8 cellular contexts compared by ENCODE assay signal in genomic region chr14:68794856-68795601, GRCh38. TPM values are rescaled to one million over a fixed set of nuclear protein-coding genes. Genes with fewer than 3 reads are reported as not detected.
DNase-seq lines count a peak whose midpoint lies in the region; ATAC-seq and TF ChIP-seq lines count a peak whose summit lies in the region.

No MANE protein-coding gene starts in this region.

- H3K9me3 Mint-ChIP-seq in activated T-helper 2 cell treated with anti-CD3 and anti-CD28 coated beads, Interferon-gamma antibody, Interleukin-2, Interleukin-4, amounts not matched to agents 10 μg/mL and 5 μg/mL and 100 μg/mL, durations not matched to agents 14 hours and 24 hours and 36 hours = peaks cover 6% of the 10 kb centered on the region
- peaks cover 4% of the 10 kb centered on the region for H3K9me3 Mint-ChIP-seq in neural crest cell

- no peaks in the 10 kb centered on the region for H3K27me3 Mint-ChIP-seq in activated T-helper 2 cell treated with anti-CD3 and anti-CD28 coated beads, Interferon-gamma antibody, Interleukin-2, Interleukin-4, amounts not matched to agents 10 μg/mL and 5 μg/mL and 100 μg/mL, durations not matched to agents 14 hours and 24 hours and 36 hours (ENCODE audit: low read depth)
- H3K27me3 Mint-ChIP-seq in neural crest cell (ENCODE audit: low read depth) = peaks cover 43% of the 10 kb centered on the region

- TF ChIP-seq CTCF in DOHH2 (IDR thresholded peaks at IDR 0.05; ENCODE audit: low read depth, low read length, poor library complexity, severe bottlenecking) = no peak
- no peak for TF ChIP-seq CTCF in foreskin fibroblast (IDR thresholded peaks at IDR 0.05; ENCODE audit: low read depth, low read length)
- TF ChIP-seq CTCF in neural crest cell (conservative IDR thresholded peaks at IDR 0.05) = no peak

- DNase-seq in Karpas-422 = peak; percentile 81
- no peak for DNase-seq in activated T-helper 2 cell treated with anti-CD3 and anti-CD28 coated beads, Interferon-gamma antibody, Interleukin-2, Interleukin-4, amounts not matched to agents 10 μg/mL and 5 μg/mL and 100 μg/mL, durations not matched to agents 14 hours and 24 hours and 36 hours (ENCODE audit: low spot score)
- peak; percentile 93 to 97 for DNase-seq in foreskin fibroblast
- DNase-seq in neural crest cell (ENCODE audit: low read depth, low spot score) = no peak
- DNase-seq in effector CD4-positive, alpha-beta T cell = no peak

- H4K20me1 ChIP-seq in DOHH2 (ENCODE audit: control insufficient read depth, insufficient read depth, low read depth, low read length) (peaks cover 14% of the 10 kb centered on the region; the same call in 1 of the 2 replicates), Karpas-422 (ENCODE audit: insufficient read depth, low read depth, low read length) (peaks cover 27% of the 10 kb centered on the region)

- ATAC-seq in HG03432 (IDR thresholded peaks at IDR 0.05; ENCODE audit: unreplicated experiment) = no peak
- ATAC-seq in GM21619 (IDR thresholded peaks at IDR 0.05; ENCODE audit: unreplicated experiment) = no peak

- H3F3A ChIP-seq in DOHH2 (ENCODE audit: control insufficient read depth, insufficient read depth) = peaks cover 61% of the 10 kb centered on the region

- H3K9me3 ChIP-seq in DOHH2 (ENCODE audit: control insufficient read depth, insufficient read depth, low read length) = peaks cover 6% of the 10 kb centered on the region; the same call in 1 of the 2 replicates
- no peaks in the 10 kb centered on the region for H3K9me3 ChIP-seq in Karpas-422 (ENCODE audit: low read length)

- H3K79me2 ChIP-seq in DOHH2 (ENCODE audit: control insufficient read depth, low read length) (peaks cover 60% of the 10 kb centered on the region), Karpas-422 (ENCODE audit: low read length) (peaks cover 36% of the 10 kb centered on the region)

- peaks cover 34% of the 10 kb centered on the region for H3K4me1 Mint-ChIP-seq in activated T-helper 2 cell treated with anti-CD3 and anti-CD28 coated beads, Interferon-gamma antibody, Interleukin-2, Interleukin-4, amounts not matched to agents 10 μg/mL and 5 μg/mL and 100 μg/mL, durations not matched to agents 14 hours and 24 hours and 36 hours (ENCODE audit: low read depth)
- peaks cover 52% of the 10 kb centered on the region for H3K4me1 Mint-ChIP-seq in neural crest cell

- H3K9me2 ChIP-seq in DOHH2 (replicated peaks; ENCODE audit: control insufficient read depth, low read length) = no peaks in the 10 kb centered on the region
- no peaks in the 10 kb centered on the region for H3K9me2 ChIP-seq in Karpas-422 (replicated peaks; ENCODE audit: insufficient read depth, low read length)

- peak overlapping the region; percentile 99 for H3K27ac Mint-ChIP-seq in activated T-helper 2 cell treated with anti-CD3 and anti-CD28 coated beads, Interferon-gamma antibody, Interleukin-2, Interleukin-4, amounts not matched to agents 10 μg/mL and 5 μg/mL and 100 μg/mL, durations not matched to agents 14 hours and 24 hours and 36 hours
- H3K27ac Mint-ChIP-seq in neural crest cell (ENCODE audit: unreplicated experiment) = peak overlapping the region; percentile 100

- H3K36me3 Mint-ChIP-seq in activated T-helper 2 cell treated with anti-CD3 and anti-CD28 coated beads, Interferon-gamma antibody, Interleukin-2, Interleukin-4, amounts not matched to agents 10 μg/mL and 5 μg/mL and 100 μg/mL, durations not matched to agents 14 hours and 24 hours and 36 hours (ENCODE audit: low read depth) = peaks cover 18% of the 10 kb centered on the region
- H3K36me3 Mint-ChIP-seq in neural crest cell (ENCODE audit: low read depth) = peaks cover 33% of the 10 kb centered on the region

- H3K27me3 ChIP-seq in DOHH2 (ENCODE audit: control insufficient read depth, low read length) = no peaks in the 10 kb centered on the region
- H3K27me3 ChIP-seq in Karpas-422 (ENCODE audit: low read length) = no peaks in the 10 kb centered on the region

- intact Hi-C loops in activated T-helper 2 cell treated with anti-CD3 and anti-CD28 coated beads, Interferon-gamma antibody, Interleukin-2, Interleukin-4, amounts not matched to agents 10 μg/mL and 5 μg/mL and 100 μg/mL, durations not matched to agents 14 hours and 24 hours and 36 hours (cut with micrococcal nuclease) = loop anchor here (1.0 to 5.0 kb wide), 4 partner anchors 110 to 978 kb away; partner anchors contain the start of genes RAD51B and ZFYVE26

- peak overlapping the region; percentile 92 for H3K4me3 Mint-ChIP-seq in activated T-helper 2 cell treated with anti-CD3 and anti-CD28 coated beads, Interferon-gamma antibody, Interleukin-2, Interleukin-4, amounts not matched to agents 10 μg/mL and 5 μg/mL and 100 μg/mL, durations not matched to agents 14 hours and 24 hours and 36 hours (ENCODE audit: low read depth)
- peak overlapping the region; percentile 98 for H3K4me3 Mint-ChIP-seq in neural crest cell

- H3K4me1 ChIP-seq in DOHH2 (ENCODE audit: control insufficient read depth, low read length) (peaks cover 57% of the 10 kb centered on the region), Karpas-422 (ENCODE audit: low read length) (peaks cover 67% of the 10 kb centered on the region)

- H3K9ac ChIP-seq in Karpas-422 (ENCODE audit: low read length) = peak overlapping the region; percentile 89

- peak overlapping the region; percentile 84 for H3K4me2 ChIP-seq in DOHH2 (ENCODE audit: low read length)
- H3K4me2 ChIP-seq in Karpas-422 (ENCODE audit: low read depth, low read length, poor library complexity, severe bottlenecking) = peak overlapping the region; percentile 98

- H2AFZ ChIP-seq in Karpas-422 (ENCODE audit: low read length) = peak overlapping the region; percentile 80; the same call in 1 of the 2 replicates

- H3K27ac ChIP-seq in DOHH2 (ENCODE audit: low read depth, low read length) = peak overlapping the region; percentile 99
- peak overlapping the region; percentile 95 for H3K27ac ChIP-seq in Karpas-422 (ENCODE audit: low read length)

- peaks cover 47% of the 10 kb centered on the region for H3K36me3 ChIP-seq in DOHH2 (ENCODE audit: control insufficient read depth, low read length)
- H3K36me3 ChIP-seq in Karpas-422 (ENCODE audit: insufficient read depth, low read length) = peaks cover 6% of the 10 kb centered on the region

- H3K4me3 ChIP-seq in DOHH2 (ENCODE audit: low read length) (peak overlapping the region; percentile 86), Karpas-422 (ENCODE audit: low read length) (peak overlapping the region; percentile 86), foreskin fibroblast (ENCODE audit: low read depth in 1 of 2, low read length in 2 of 2) (peak overlapping the region; percentile 80 to 98)

RNA-seq across cellular contexts. Expression of gene ZFP36L1, which starts 2.2 kb away (rescaled TPM):
- total RNA-seq in Karpas-422 (2014; rRNA removed; shearing (Covaris generic); ENCODE audit: low replicate concordance) = 76.8 and 118 TPM in 2 replicates
- total RNA-seq in activated T-helper 2 cell treated with anti-CD3 and anti-CD28 coated beads, Interferon-gamma antibody, Interleukin-2, Interleukin-4, amounts not matched to agents 10 μg/mL and 5 μg/mL and 100 μg/mL, durations not matched to agents 14 hours and 24 hours and 36 hours = 70.0 and 73.4 TPM in 2 replicates
- total RNA-seq in neural crest cell = 289 and 298 TPM in 2 replicates

Comparison
In these comparisons a context has a peak if more than half of its experiments do, and no peak if none do; other contexts are left out.
1. DNase-seq: peak in Karpas-422 (single experiment) and foreskin fibroblast (2 of 2); none in activated T-helper 2 cell treated with anti-CD3 and anti-CD28 coated beads, Interferon-gamma antibody, Interleukin-2, Interleukin-4, amounts not matched to agents 10 μg/mL and 5 μg/mL and 100 μg/mL, durations not matched to agents 14 hours and 24 hours and 36 hours (single experiment), neural crest cell (single experiment) and effector CD4-positive, alpha-beta T cell (single experiment).
2. Peak in every context shown above with its lines, with median percentiles within 50 percentile points of each other: H3K4me3 ChIP-seq.